Comparison of ENCODE assay signal across 1 cellular context in genomic region chr7:84237533-84238173, GRCh38.
A peak's percentile ranks its signal among the peaks of the same experiment; 100 is the strongest.
TF ChIP-seq lines count a peak whose summit lies in the region.

No MANE protein-coding gene starts in this region.

TF ChIP-seq in GM12878, 131 proteins besides CTCF, POLR2A, EP300 and RAD21 (continued from another document):
- TF ChIP-seq LARP7 (IDR thresholded peaks at IDR 0.05) (no peak), BMI1 (IDR thresholded peaks at IDR 0.05; ENCODE audit: borderline replicate concordance) (no peak), WRNIP1 (IDR thresholded peaks at IDR 0.05; ENCODE audit: borderline replicate concordance, low read depth, low read length) (no peak), NR2F1 (conservative IDR thresholded peaks at IDR 0.05) (no peak), CEBPZ (IDR thresholded peaks at IDR 0.05; ENCODE audit: low read depth, low read length) (no peak), TCF12 (IDR thresholded peaks at IDR 0.05; ENCODE audit: low read depth, low read length) (no peak), CREB1 (IDR thresholded peaks at IDR 0.05; ENCODE audit: low read depth) (peak; percentile 52; the same call in 1 of the 2 replicates), RBBP5 (conservative IDR thresholded peaks at IDR 0.05) (no peak), JUND (IDR thresholded peaks at IDR 0.05; ENCODE audit: low read depth, low read length) (no peak), HCFC1 (IDR thresholded peaks at IDR 0.05; ENCODE audit: low read length) (no peak), ZNF687 (IDR thresholded peaks at IDR 0.05) (no peak)
- TF ChIP-seq, protein P1, sequence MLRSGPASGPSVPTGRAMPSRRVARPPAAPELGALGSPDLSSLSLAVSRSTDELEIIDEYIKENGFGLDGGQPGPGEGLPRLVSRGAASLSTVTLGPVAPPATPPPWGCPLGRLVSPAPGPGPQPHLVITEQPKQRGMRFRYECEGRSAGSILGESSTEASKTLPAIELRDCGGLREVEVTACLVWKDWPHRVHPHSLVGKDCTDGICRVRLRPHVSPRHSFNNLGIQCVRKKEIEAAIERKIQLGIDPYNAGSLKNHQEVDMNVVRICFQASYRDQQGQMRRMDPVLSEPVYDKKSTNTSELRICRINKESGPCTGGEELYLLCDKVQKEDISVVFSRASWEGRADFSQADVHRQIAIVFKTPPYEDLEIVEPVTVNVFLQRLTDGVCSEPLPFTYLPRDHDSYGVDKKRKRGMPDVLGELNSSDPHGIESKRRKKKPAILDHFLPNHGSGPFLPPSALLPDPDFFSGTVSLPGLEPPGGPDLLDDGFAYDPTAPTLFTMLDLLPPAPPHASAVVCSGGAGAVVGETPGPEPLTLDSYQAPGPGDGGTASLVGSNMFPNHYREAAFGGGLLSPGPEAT (IDR thresholded peaks at IDR 0.05; ENCODE audit: low read depth), result no peak
